In the genomic region with DNA sequence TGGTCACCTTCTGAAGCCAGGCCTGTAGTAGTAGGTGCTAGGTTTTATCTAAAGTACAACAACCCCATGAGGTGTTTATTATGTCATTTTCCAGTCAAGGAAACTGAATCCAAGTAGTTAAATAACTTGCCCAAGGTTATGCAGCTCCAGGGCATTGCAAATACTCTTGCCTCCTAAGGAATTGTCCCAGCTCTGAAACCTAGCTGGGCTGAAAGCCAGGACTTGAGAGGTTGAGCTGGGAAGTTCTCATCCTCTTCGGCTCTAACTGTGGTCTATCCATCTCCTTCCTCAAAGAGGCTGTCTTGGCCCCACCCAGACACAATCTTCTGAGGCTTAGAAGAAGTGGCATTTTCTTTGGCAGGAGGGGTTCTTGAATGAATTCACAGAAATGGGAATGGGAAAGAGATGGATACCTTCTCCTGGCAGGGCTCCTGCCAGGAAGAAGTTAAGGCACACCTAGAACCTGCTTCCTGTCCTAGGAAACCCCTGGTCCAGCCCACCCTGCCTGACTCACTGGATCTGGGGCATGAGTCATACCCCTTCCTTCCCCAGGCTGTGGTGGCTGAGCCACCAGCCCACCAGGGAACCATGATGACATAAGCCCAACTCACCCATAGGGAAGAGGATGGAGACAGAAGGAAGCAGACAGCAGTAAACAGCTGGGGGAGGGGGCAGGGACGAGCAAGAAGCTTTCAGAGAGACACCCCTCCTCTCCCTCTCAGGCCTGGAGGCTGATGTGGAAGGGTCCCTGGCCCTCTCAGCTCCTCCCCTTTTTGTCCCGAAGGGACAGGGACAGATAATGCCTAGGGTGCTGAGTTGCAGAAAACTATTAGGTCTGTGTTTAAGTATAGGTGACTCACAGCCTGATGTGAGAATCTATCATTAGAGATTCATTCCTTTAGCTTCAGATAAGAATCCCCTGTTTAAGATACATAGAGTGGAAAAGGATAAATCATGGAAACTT, we compare ENCODE assay signal across 8 cellular contexts. TPM values are rescaled to one million over a fixed set of nuclear protein-coding genes. Genes with fewer than 3 reads are reported as not detected.
DNase-seq lines count a peak whose midpoint lies in the region; ATAC-seq and TF ChIP-seq lines count a peak whose summit lies in the region.

No MANE protein-coding gene starts in this region.

- H3K9ac ChIP-seq in HUES48 (ENCODE audit: low read depth, low read length), result no peak overlapping the region

- peak; percentile 81 for DNase-seq in AG20443 (ENCODE audit: low spot score)
- peak; percentile 48 for DNase-seq in activated T-cell treated with anti-CD3 and anti-CD28 coated beads for 48 hours (ENCODE audit: low read depth)
- no peak for DNase-seq in lower lobe of right lung
- no peak for DNase-seq in NCI-H510A treated with DMSO at 0.1 percent for 48 hours (lab: John Stamatoyannopoulos, UW)

- H3K27ac ChIP-seq in HUES48 (ENCODE audit: low read depth, low read length) (peak overlapping the region; percentile 47), lower lobe of right lung (no peak overlapping the region)

- H3K4me3 ChIP-seq in HUES48 (ENCODE audit: low read depth, low read length), result no peak overlapping the region
- no peak overlapping the region for H3K4me3 ChIP-seq in lower lobe of right lung

- ATAC-seq in lower lobe of right lung (peak; percentile 35 to 49), HG02588 (IDR thresholded peaks at IDR 0.05; ENCODE audit: unreplicated experiment) (no peak), GM19463 (IDR thresholded peaks at IDR 0.05; ENCODE audit: unreplicated experiment) (no peak), HG03280 (IDR thresholded peaks at IDR 0.05; ENCODE audit: unreplicated experiment) (no peak)

- H3K36me3 ChIP-seq in HUES48 (ENCODE audit: control insufficient read depth, insufficient read depth, low read length) (no peaks in the 10 kb centered on the region), lower lobe of right lung (no peaks in the 10 kb centered on the region)

- H3K4me1 ChIP-seq in HUES48 (ENCODE audit: control insufficient read depth, insufficient read depth, low read length) (no peaks in the 10 kb centered on the region), lower lobe of right lung (peaks cover 19% of the 10 kb centered on the region)

- no peaks in the 10 kb centered on the region for H3K9me3 ChIP-seq in HUES48 (ENCODE audit: control insufficient read depth, insufficient read depth, low read length)
- H3K9me3 ChIP-seq in lower lobe of right lung, result no peaks in the 10 kb centered on the region

- H3K27me3 ChIP-seq in HUES48 (ENCODE audit: control insufficient read depth, insufficient read depth, low read length) (peaks cover 29% of the 10 kb centered on the region), lower lobe of right lung (ENCODE audit: low read depth) (peaks cover 7% of the 10 kb centered on the region)

- no peak for TF ChIP-seq CTCF in lower lobe of right lung (IDR thresholded peaks at IDR 0.05)

- intact Hi-C loops in lower lobe of right lung (cut with DNase I), result no loop called here

RNA-seq across cellular contexts. Expression of a gene that starts 2.1 kb away (rescaled TPM):
- total RNA-seq in lower lobe of right lung, result 2.3 TPM

RNA-seq across cellular contexts. Expression of a gene that starts 54.0 kb away (rescaled TPM):
- 64.7 TPM for total RNA-seq in lower lobe of right lung

RNA-seq across cellular contexts. Expression of a gene that starts 54.5 kb away (rescaled TPM):
- 79.1 TPM for total RNA-seq in lower lobe of right lung

Comparison
In these comparisons a context has a peak if more than half of its experiments do, and no peak if none do; other contexts are left out.
1. DNase-seq: peak in AG20443 (single experiment) and activated T-cell treated with anti-CD3 and anti-CD28 coated beads for 48 hours (single experiment); none in lower lobe of right lung (single experiment) and NCI-H510A treated with DMSO at 0.1 percent for 48 hours (single experiment).
2. ATAC-seq: peak in lower lobe of right lung (2 of 2); none in HG02588 (single experiment), GM19463 (single experiment) and HG03280 (single experiment).